In the genomic region with DNA sequence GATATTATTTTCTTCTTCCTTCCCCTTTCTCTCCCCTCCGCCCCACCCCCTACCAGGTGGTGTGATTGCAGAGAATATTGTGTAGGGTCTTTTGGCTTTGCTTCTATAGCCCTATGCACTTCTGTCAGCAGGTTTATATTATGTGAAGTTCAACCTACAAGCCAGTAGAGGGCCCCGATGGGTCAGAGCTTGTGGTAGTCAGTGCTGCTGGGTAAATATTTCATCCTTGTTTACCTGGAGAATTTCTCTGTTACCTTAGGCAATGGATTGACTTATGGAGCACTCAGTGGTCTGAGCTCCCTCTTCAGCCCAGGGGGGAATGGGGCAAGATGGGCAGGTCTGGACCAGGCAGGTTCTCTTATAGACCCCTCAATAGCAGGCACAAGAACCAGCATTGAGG, we compare ENCODE assay signal across 10 cellular contexts.
DNase-seq lines count a peak whose midpoint lies in the region; ATAC-seq and TF ChIP-seq lines count a peak whose summit lies in the region.
"Had no signal": no experiment of that assay in that cellular context is flagged by ENCODE, and none has a peak within 500 bp of the region (broad histone marks: within the 10 kb centered on the region; RNA-seq: fewer than 3 reads in every experiment).

No MANE protein-coding gene starts in this region.

- no peaks in the 10 kb centered on the region for H3K9me2 ChIP-seq in PC-3 (replicated peaks; ENCODE audit: low read length)

- POLR2A ChIA-PET in PC-3 (lab: Charles Lee; ENCODE audit: unreplicated experiment): no interaction called here

- no peak overlapping the region for H3K4me3 Mint-ChIP-seq in nephron progenitor cell
- no peak overlapping the region for H3K4me3 Mint-ChIP-seq in stimulated activated effector memory CD8-positive, alpha-beta T cell treated with anti-CD3 and anti-CD28 coated beads, Interleukin-12 subunit alpha, Interleukin-12 subunit beta, amount 100 ng/mL, for 72 hours

- H3K9ac ChIP-seq in PC-3 (ENCODE audit: low read length): no peak overlapping the region
- H3K9ac ChIP-seq: parathyroid adenoma had no signal

- H3K27me3 Mint-ChIP-seq in nephron progenitor cell (ENCODE audit: low read depth, poor library complexity): no peaks in the 10 kb centered on the region

- H3K4me1 ChIP-seq in PC-3 (ENCODE audit: insufficient read depth, low read length): no peaks in the 10 kb centered on the region
- H3K4me1 ChIP-seq: parathyroid adenoma had no signal

- CTCF ChIA-PET in PC-3 (lab: Charles Lee): interaction anchor here (0.6 kb wide), 1 partner anchor 1123 kb away, joined by 3 read pairs; no protein-coding TSS in a partner anchor

- no peaks in the 10 kb centered on the region for H3K36me3 ChIP-seq in PC-3 (ENCODE audit: low read depth, low read length)

- TF ChIP-seq CTCF in PC-3 (conservative IDR thresholded peaks at IDR 0.05; ENCODE audit: low read depth, low read length) (peak; percentile 53; the same call in 1 of the 2 replicates), nephron progenitor cell (IDR thresholded peaks at IDR 0.05) (peak; percentile 37)

- H3F3A ChIP-seq in PC-3 (ENCODE audit: low read length, unreplicated experiment): no peaks in the 10 kb centered on the region

- intact Hi-C loops in PC-3 (cut with micrococcal nuclease): loop anchor here (5.0 kb wide), 1 partner anchor 503 kb away; no protein-coding TSS in a partner anchor

- H4K20me1 ChIP-seq in PC-3 (ENCODE audit: low read length): no peaks in the 10 kb centered on the region

- no peaks in the 10 kb centered on the region for H3K79me2 ChIP-seq in PC-3 (ENCODE audit: low read length)
- H3K79me2 ChIP-seq: parathyroid adenoma had no signal

- no peak overlapping the region for H3K27ac Mint-ChIP-seq in nephron progenitor cell
- H3K27ac Mint-ChIP-seq in stimulated activated effector memory CD8-positive, alpha-beta T cell treated with anti-CD3 and anti-CD28 coated beads, Interleukin-12 subunit alpha, Interleukin-12 subunit beta, amount 100 ng/mL, for 72 hours: no peak overlapping the region

- BruUV-seq in PC-3 (replicated peaks; lab: Mats Ljungman, UMichigan): no TSS peak

- no peak overlapping the region for H3K4me3 ChIP-seq in PC-3 (ENCODE audit: low read length)
- H3K4me3 ChIP-seq: coronary artery had no signal

- no peak overlapping the region for H3K4me2 ChIP-seq in PC-3 (ENCODE audit: low read length)

- no peak overlapping the region for H2AFZ ChIP-seq in PC-3 (ENCODE audit: low read length)
- H2AFZ ChIP-seq: parathyroid adenoma had no signal

- no peaks in the 10 kb centered on the region for H3K4me1 Mint-ChIP-seq in nephron progenitor cell
- no peaks in the 10 kb centered on the region for H3K4me1 Mint-ChIP-seq in stimulated activated effector memory CD8-positive, alpha-beta T cell treated with anti-CD3 and anti-CD28 coated beads, Interleukin-12 subunit alpha, Interleukin-12 subunit beta, amount 100 ng/mL, for 72 hours

- DNase-seq in PC-3 (peak; percentile 27), nephron progenitor cell (peak; percentile 6), NCI-H1930 (lab: John Stamatoyannopoulos, UW) (no peak)
- DNase-seq in stimulated activated effector memory CD8-positive, alpha-beta T cell treated with anti-CD3 and anti-CD28 coated beads, Interleukin-12 subunit alpha, Interleukin-12 subunit beta, amount 100 ng/mL, for 72 hours (ENCODE audit: low spot score in 2 of 2): no peak
- DNase-seq: activated CD8-positive, alpha-beta memory T cell treated with anti-CD3 and anti-CD28 coated beads, Interleukin-2, amount 50 U/mL, for 48 hours had no signal

- H3K36me3 Mint-ChIP-seq in nephron progenitor cell (ENCODE audit: low read depth): no peaks in the 10 kb centered on the region
- H3K36me3 Mint-ChIP-seq in stimulated activated effector memory CD8-positive, alpha-beta T cell treated with anti-CD3 and anti-CD28 coated beads, Interleukin-12 subunit alpha, Interleukin-12 subunit beta, amount 100 ng/mL, for 72 hours: no peaks in the 10 kb centered on the region

- ATAC-seq in GM18870 (IDR thresholded peaks at IDR 0.05; ENCODE audit: unreplicated experiment): peak; percentile 70
- peak; percentile 57 for ATAC-seq in HG03095 (IDR thresholded peaks at IDR 0.05; ENCODE audit: unreplicated experiment)
- ATAC-seq in PC-3: peak; percentile 60
- ATAC-seq in stimulated activated effector memory CD8-positive, alpha-beta T cell treated with anti-CD3 and anti-CD28 coated beads, Interleukin-12 subunit alpha, Interleukin-12 subunit beta, amount 100 ng/mL, for 72 hours: no peak
- no peak for ATAC-seq in HG03520 (IDR thresholded peaks at IDR 0.05; ENCODE audit: unreplicated experiment)

- H3K27ac ChIP-seq in PC-3 (ENCODE audit: low read length): no peak overlapping the region
- H3K27ac ChIP-seq: coronary artery, parathyroid adenoma had no signal

- H3K9me3 ChIP-seq in PC-3 (ENCODE audit: low read length): no peaks in the 10 kb centered on the region

- H3K9me3 Mint-ChIP-seq in nephron progenitor cell: no peaks in the 10 kb centered on the region
- peaks cover 20% of the 10 kb centered on the region for H3K9me3 Mint-ChIP-seq in stimulated activated effector memory CD8-positive, alpha-beta T cell treated with anti-CD3 and anti-CD28 coated beads, Interleukin-12 subunit alpha, Interleukin-12 subunit beta, amount 100 ng/mL, for 72 hours

- no peaks in the 10 kb centered on the region for H3K27me3 ChIP-seq in PC-3 (ENCODE audit: low read length)

Comparison
In these comparisons a context has a peak if more than half of its experiments do, and no peak if none do; other contexts are left out.
1. ATAC-seq: peak in GM18870 (single experiment), HG03095 (single experiment) and PC-3 (single experiment); none in stimulated activated effector memory CD8-positive, alpha-beta T cell treated with anti-CD3 and anti-CD28 coated beads, Interleukin-12 subunit alpha, Interleukin-12 subunit beta, amount 100 ng/mL, for 72 hours (single experiment) and HG03520 (single experiment).
2. DNase-seq: peak in PC-3 (single experiment) and nephron progenitor cell (single experiment); none in stimulated activated effector memory CD8-positive, alpha-beta T cell treated with anti-CD3 and anti-CD28 coated beads, Interleukin-12 subunit alpha, Interleukin-12 subunit beta, amount 100 ng/mL, for 72 hours (0 of 2) and NCI-H1930 (0 of 2).